Comparison of ENCODE assay signal across 22 cellular contexts in the genomic region with DNA sequence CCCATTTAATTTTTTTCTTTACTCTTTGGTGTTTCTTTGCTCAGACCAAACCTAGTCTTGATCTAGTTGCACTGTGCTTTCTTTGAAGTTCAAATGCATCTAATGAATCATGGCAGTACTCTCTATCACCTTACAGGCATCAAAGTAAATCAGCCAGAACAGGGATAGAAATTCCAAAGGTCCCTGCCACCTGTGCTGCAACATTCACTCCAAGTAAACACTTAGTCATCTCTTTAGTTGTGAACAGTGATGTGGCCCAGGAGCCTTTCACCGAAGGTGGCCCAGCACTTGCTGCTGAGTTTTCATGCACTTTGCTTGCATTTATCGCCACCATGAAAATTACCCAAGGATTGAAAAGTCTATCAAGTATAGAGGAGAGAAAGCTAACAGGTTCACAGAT.
"Had no signal": no experiment of that assay in that cellular context is flagged by ENCODE, and none has a peak within 500 bp of the region (broad histone marks: within the 10 kb centered on the region; RNA-seq: fewer than 3 reads in every experiment).

No MANE protein-coding gene starts in this region.

- ATAC-seq: activated CD8-positive, alpha-beta memory T cell treated with anti-CD3 and anti-CD28 coated beads, Interleukin-2, amount 10 ng/mL, durations not matched to agents 7 days and 5 days; left ventricle myocardium superior; natural killer cell; sciatic nerve; stimulated activated memory B cell treated with anti-CD40 and anti-IgM and Interleukin-4, amounts not matched to agents 10 μg/mL and 1 μg/mL and 100 μg/mL, for 72 hours had no signal

- H3K4me3 ChIP-seq: cardiac muscle cell, ovary, smooth muscle cell, testis, upper lobe of left lung had no signal

- H3K4me1 Mint-ChIP-seq: activated B cell treated with CpG ODN at 0.5 μM for 24 hours; activated CD4-positive, alpha-beta memory T cell treated with anti-CD3 and anti-CD28 coated beads, Interleukin-2, amount 10 ng/mL, durations not matched to agents 7 days and 5 days; activated CD8-positive, alpha-beta memory T cell treated with anti-CD3 and anti-CD28 coated beads, Interleukin-2, amount 10 ng/mL, durations not matched to agents 7 days and 5 days; activated naive CD8-positive, alpha-beta T cell treated with anti-CD3 and anti-CD28 coated beads for 36 hours; memory B cell; natural killer cell; stimulated activated memory B cell treated with anti-CD40 and anti-IgM and Interleukin-4, amounts not matched to agents 10 μg/mL and 1 μg/mL and 100 μg/mL, for 72 hours had no signal

- H3K4me2 ChIP-seq: smooth muscle cell had no signal

- H3K27ac Mint-ChIP-seq: activated B cell treated with CpG ODN at 0.5 μM for 24 hours; activated CD4-positive, alpha-beta memory T cell treated with anti-CD3 and anti-CD28 coated beads, Interleukin-2, amount 10 ng/mL, durations not matched to agents 7 days and 5 days; activated CD8-positive, alpha-beta memory T cell treated with anti-CD3 and anti-CD28 coated beads, Interleukin-2, amount 10 ng/mL, durations not matched to agents 7 days and 5 days; activated naive CD8-positive, alpha-beta T cell treated with anti-CD3 and anti-CD28 coated beads for 36 hours; dendritic cell treated with granulocyte-macrophage colony-stimulating factor and Interleukin-4, amounts not matched to agents 40 ng/mL and 50 ng/mL, for 4 days; memory B cell; natural killer cell; stimulated activated memory B cell treated with anti-CD40 and anti-IgM and Interleukin-4, amounts not matched to agents 10 μg/mL and 1 μg/mL and 100 μg/mL, for 72 hours had no signal

- H3K36me3 Mint-ChIP-seq: activated CD8-positive, alpha-beta memory T cell treated with anti-CD3 and anti-CD28 coated beads, Interleukin-2, amount 10 ng/mL, durations not matched to agents 7 days and 5 days; activated naive CD8-positive, alpha-beta T cell treated with anti-CD3 and anti-CD28 coated beads for 36 hours; memory B cell; natural killer cell; stimulated activated memory B cell treated with anti-CD40 and anti-IgM and Interleukin-4, amounts not matched to agents 10 μg/mL and 1 μg/mL and 100 μg/mL, for 72 hours had no signal

- H3K27ac ChIP-seq: cardiac muscle cell, ovary, testis, upper lobe of left lung had no signal

- H3K9me3 Mint-ChIP-seq: activated CD4-positive, alpha-beta memory T cell treated with anti-CD3 and anti-CD28 coated beads, Interleukin-2, amount 10 ng/mL, durations not matched to agents 7 days and 5 days had no signal

- H3K4me3 Mint-ChIP-seq: activated B cell treated with CpG ODN at 0.5 μM for 24 hours; activated CD4-positive, alpha-beta memory T cell treated with anti-CD3 and anti-CD28 coated beads, Interleukin-2, amount 10 ng/mL, durations not matched to agents 7 days and 5 days; activated CD8-positive, alpha-beta memory T cell treated with anti-CD3 and anti-CD28 coated beads, Interleukin-2, amount 10 ng/mL, durations not matched to agents 7 days and 5 days; activated naive CD8-positive, alpha-beta T cell treated with anti-CD3 and anti-CD28 coated beads for 36 hours; dendritic cell treated with granulocyte-macrophage colony-stimulating factor and Interleukin-4, amounts not matched to agents 40 ng/mL and 50 ng/mL, for 4 days; memory B cell; natural killer cell; stimulated activated memory B cell treated with anti-CD40 and anti-IgM and Interleukin-4, amounts not matched to agents 10 μg/mL and 1 μg/mL and 100 μg/mL, for 72 hours had no signal

- H3K4me1 ChIP-seq: testis, upper lobe of left lung had no signal

- H3K27me3 Mint-ChIP-seq: activated B cell treated with CpG ODN at 0.5 μM for 24 hours; activated CD4-positive, alpha-beta memory T cell treated with anti-CD3 and anti-CD28 coated beads, Interleukin-2, amount 10 ng/mL, durations not matched to agents 7 days and 5 days; activated CD8-positive, alpha-beta memory T cell treated with anti-CD3 and anti-CD28 coated beads, Interleukin-2, amount 10 ng/mL, durations not matched to agents 7 days and 5 days; activated naive CD8-positive, alpha-beta T cell treated with anti-CD3 and anti-CD28 coated beads for 36 hours; dendritic cell treated with granulocyte-macrophage colony-stimulating factor and Interleukin-4, amounts not matched to agents 40 ng/mL and 50 ng/mL, for 4 days; memory B cell; stimulated activated memory B cell treated with anti-CD40 and anti-IgM and Interleukin-4, amounts not matched to agents 10 μg/mL and 1 μg/mL and 100 μg/mL, for 72 hours had no signal

- DNase-seq: activated B cell treated with CpG ODN at 0.5 μM for 24 hours; activated CD4-positive, alpha-beta memory T cell treated with anti-CD3 and anti-CD28 coated beads, Interleukin-2, amount 10 ng/mL, durations not matched to agents 7 days and 5 days; activated CD4-positive, alpha-beta T cell treated with anti-CD3 and anti-CD28 coated beads for 48 hours; activated CD8-positive, alpha-beta memory T cell treated with anti-CD3 and anti-CD28 coated beads, Interleukin-2, amount 10 ng/mL, durations not matched to agents 7 days and 5 days; activated naive CD8-positive, alpha-beta T cell treated with anti-CD3 and anti-CD28 coated beads for 36 hours; amniotic stem cell; effector CD8-positive, alpha-beta T cell; foreskin fibroblast; hippocampal formation; kidney; left ventricle myocardium superior; natural killer cell; ovary; stimulated activated CD4-positive, alpha-beta T cell treated with anti-CD3 and anti-CD28 coated beads, Interleukin-4, amount 100 ng/mL, for 4 hours; testis; upper lobe of left lung had no signal

- H3K27me3 ChIP-seq: cardiac muscle cell, ovary, testis, upper lobe of left lung had no signal

- H3K36me3 ChIP-seq: cardiac muscle cell, ovary, upper lobe of left lung had no signal

- H3K9me3 ChIP-seq: ovary, testis, upper lobe of left lung had no signal
